In genomic region chr1:37718901-37719571, GRCh38 we compare ENCODE assay signal across 30 cellular contexts. TPM values are rescaled to one million over a fixed set of nuclear protein-coding genes. Genes with fewer than 3 reads are reported as not detected.
"Had no signal": no experiment of that assay in that cellular context is flagged by ENCODE, and none has a peak within 500 bp of the region (broad histone marks: within the 10 kb centered on the region; RNA-seq: fewer than 3 reads in every experiment).

No MANE protein-coding gene starts in this region.

- DNase-seq: activated B cell treated with CpG ODN at 0.5 μM for 24 hours; activated CD4-positive, alpha-beta T cell treated with anti-CD3 and anti-CD28 coated beads, Interleukin-2, amount 50 U/mL, for 1 hour; activated CD8-positive, alpha-beta T cell treated with anti-CD3 and anti-CD28 coated beads for 36 hours; activated gamma-delta T cell treated with Interleukin-2 at 50 U/mL for 16 hours; activated naive CD4-positive, alpha-beta T cell treated with anti-CD3 and anti-CD28 coated beads, Interleukin-2, amount 50 U/mL, for 16 hours; activated T-cell treated with anti-CD3 and anti-CD28 coated beads, Interleukin-2, amount 50 U/mL, for 4 hours; amniotic stem cell; brain microvascular endothelial cell; central memory CD4-positive, alpha-beta T cell; gastrocnemius medialis; islet precursor cell; left cardiac atrium; lower lobe of right lung; mesendoderm; natural killer cell; sigmoid colon; stimulated activated CD4-positive, alpha-beta T cell treated with anti-CD3 and anti-CD28 coated beads, Interleukin-1b, Interleukin-23, amount 100 ng/mL, for 48 hours; stimulated activated naive CD4-positive, alpha-beta T cell; T-helper 1 cell; upper lobe of right lung had no signal

- H2AFZ ChIP-seq: neural progenitor cell had no signal

- H3K4me1 ChIP-seq: lower lobe of right lung, sigmoid colon, tibial artery, upper lobe of right lung had no signal

- H3K27me3 ChIP-seq: brain microvascular endothelial cell, gastrocnemius medialis, neural progenitor cell, upper lobe of right lung had no signal

- H3K9ac ChIP-seq: neural progenitor cell had no signal

- H3K4me1 Mint-ChIP-seq: activated B cell treated with CpG ODN at 0.5 μM for 24 hours; activated T-helper 17 cell treated with anti-CD3 and anti-CD28 coated beads, Interleukin-2, amount 50 U/mL, for 72 hours; natural killer cell had no signal

- H3K27me3 Mint-ChIP-seq: activated B cell treated with CpG ODN at 0.5 μM for 24 hours; activated CD8-positive, alpha-beta T cell treated with anti-CD3 and anti-CD28 coated beads for 36 hours; dendritic cell treated with granulocyte-macrophage colony-stimulating factor and Interleukin-4, amounts not matched to agents 40 ng/mL and 50 ng/mL, for 4 days had no signal

- H3K4me2 ChIP-seq: neural progenitor cell, smooth muscle cell had no signal

- H3K36me3 ChIP-seq: brain microvascular endothelial cell, gastrocnemius medialis, lower lobe of right lung, neural progenitor cell, sigmoid colon, suprapubic skin, tibial artery, upper lobe of right lung had no signal

- H3K9me3 ChIP-seq: gastrocnemius medialis, lower lobe of right lung, sigmoid colon, suprapubic skin, tibial artery, upper lobe of right lung had no signal

- FAIRE-seq: astrocyte had no signal

- ATAC-seq: activated CD8-positive, alpha-beta T cell treated with anti-CD3 and anti-CD28 coated beads for 36 hours; activated T-cell treated with anti-CD3 and anti-CD28 coated beads, Interleukin-2, amount 50 U/mL, for 4 hours; activated T-helper 17 cell treated with anti-CD3 and anti-CD28 coated beads, Interleukin-2, amount 50 U/mL, for 72 hours; gastrocnemius medialis; left cardiac atrium; lower lobe of right lung; natural killer cell; upper lobe of right lung had no signal

- H3K36me3 Mint-ChIP-seq: natural killer cell, neural progenitor cell had no signal

- H3K27ac ChIP-seq: brain microvascular endothelial cell, epithelial cell of prostate, gastrocnemius medialis, lower lobe of right lung, neural progenitor cell, sigmoid colon, suprapubic skin, tibial artery, upper lobe of right lung had no signal

- H3K9me3 Mint-ChIP-seq: activated B cell treated with CpG ODN at 0.5 μM for 24 hours; activated CD8-positive, alpha-beta T cell treated with anti-CD3 and anti-CD28 coated beads for 36 hours; activated T-cell treated with anti-CD3 and anti-CD28 coated beads, Interleukin-2, amount 50 U/mL, for 4 hours; activated T-helper 17 cell treated with anti-CD3 and anti-CD28 coated beads, Interleukin-2, amount 50 U/mL, for 72 hours; dendritic cell treated with granulocyte-macrophage colony-stimulating factor and Interleukin-4, amounts not matched to agents 40 ng/mL and 50 ng/mL, for 4 days; natural killer cell; neural progenitor cell; T-helper 2 cell treated with Interferon-gamma antibody and Interleukin-4, amounts not matched to agents 5 μg/mL and 100 μg/mL, for 36 hours had no signal

- H3K27ac Mint-ChIP-seq: activated B cell treated with CpG ODN at 0.5 μM for 24 hours; activated CD8-positive, alpha-beta T cell treated with anti-CD3 and anti-CD28 coated beads for 36 hours; activated T-helper 17 cell treated with anti-CD3 and anti-CD28 coated beads, Interleukin-2, amount 50 U/mL, for 72 hours; dendritic cell treated with granulocyte-macrophage colony-stimulating factor and Interleukin-4, amounts not matched to agents 40 ng/mL and 50 ng/mL, for 4 days; natural killer cell; neural progenitor cell; T-helper 2 cell treated with Interferon-gamma antibody and Interleukin-4, amounts not matched to agents 5 μg/mL and 100 μg/mL, for 36 hours had no signal

- H3K4me3 ChIP-seq: gastrocnemius medialis, lower lobe of right lung, neural progenitor cell, sigmoid colon, smooth muscle cell, suprapubic skin, tibial artery, upper lobe of right lung had no signal

- H3K4me3 Mint-ChIP-seq: activated B cell treated with CpG ODN at 0.5 μM for 24 hours; activated CD8-positive, alpha-beta T cell treated with anti-CD3 and anti-CD28 coated beads for 36 hours; activated T-cell treated with anti-CD3 and anti-CD28 coated beads, Interleukin-2, amount 50 U/mL, for 4 hours; activated T-helper 17 cell treated with anti-CD3 and anti-CD28 coated beads, Interleukin-2, amount 50 U/mL, for 72 hours; dendritic cell treated with granulocyte-macrophage colony-stimulating factor and Interleukin-4, amounts not matched to agents 40 ng/mL and 50 ng/mL, for 4 days; natural killer cell; neural progenitor cell; T-helper 2 cell treated with Interferon-gamma antibody and Interleukin-4, amounts not matched to agents 5 μg/mL and 100 μg/mL, for 36 hours had no signal

RNA-seq across cellular contexts. Expression of gene EPHA10, which starts 45.9 kb away (rescaled TPM):
- total RNA-seq: activated CD8-positive, alpha-beta T cell treated with anti-CD3 and anti-CD28 coated beads for 36 hours; astrocyte; mononuclear cell; natural killer cell; smooth muscle cell had no signal
- polyA plus RNA-seq: smooth muscle cell had no signal
